8 cellular contexts compared by ENCODE assay signal in the genomic region with DNA sequence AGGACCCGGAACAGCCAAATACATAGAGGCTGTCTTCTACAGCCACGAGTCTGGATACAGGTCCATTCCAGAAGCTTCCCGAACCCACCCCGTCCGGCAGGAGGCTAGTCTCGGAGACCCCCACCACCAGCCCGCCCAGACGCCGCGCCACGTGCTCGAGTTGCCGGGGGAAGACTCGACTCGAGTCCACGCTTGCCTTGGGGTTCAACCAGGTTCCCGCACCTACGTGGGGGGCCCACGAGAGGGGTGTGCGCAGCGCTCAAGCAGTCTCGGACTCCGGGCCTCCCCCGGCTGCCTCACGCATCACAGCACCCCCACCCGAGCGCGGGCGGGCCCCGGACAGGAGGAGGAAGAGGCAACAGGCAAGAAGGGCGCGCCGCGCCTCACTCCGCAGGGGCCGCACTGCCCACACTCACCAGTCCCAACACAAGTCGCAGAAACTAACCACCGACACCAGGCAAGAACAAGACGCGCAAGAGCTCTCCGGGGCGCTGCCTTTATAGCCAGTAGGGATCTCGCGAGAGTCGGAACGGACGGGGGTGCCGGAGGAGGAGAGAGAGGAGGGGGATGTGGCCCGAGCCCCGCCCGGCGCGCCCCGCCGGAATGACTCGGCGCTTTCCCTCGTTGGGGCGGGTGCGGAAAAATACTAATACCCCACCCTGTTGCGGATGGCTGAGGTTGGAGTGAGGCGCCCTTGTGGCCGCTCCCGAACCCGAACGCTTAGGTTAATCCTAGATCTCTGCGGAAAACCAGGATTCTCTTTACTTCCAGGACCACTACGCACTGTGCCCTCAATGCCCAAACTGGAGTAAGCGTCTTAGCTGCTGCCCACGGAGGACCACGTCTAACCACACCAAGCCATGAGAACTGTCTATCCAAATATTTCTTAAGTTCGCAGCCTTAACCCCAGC. TPM values are rescaled to one million over a fixed set of nuclear protein-coding genes. Genes with fewer than 3 reads are reported as not detected.
A peak's percentile ranks its signal among the peaks of the same experiment; 100 is the strongest.
DNase-seq lines count a peak whose midpoint lies in the region; ATAC-seq and TF ChIP-seq lines count a peak whose summit lies in the region.

Gene PRDX1, minus strand, starts transcription at position 472 of the 911 bp plus-strand sequence. CDS start 2,841 bp downstream, outside the sequence.

- H3K27ac ChIP-seq in AG04450 (ENCODE audit: low read depth, low read length): peak within 1 kb of the TSS; percentile 99

- H3K9me3 ChIP-seq in AG04450 (ENCODE audit: control insufficient read depth, insufficient read depth, low read length): peaks cover 3% of the 10 kb centered on the region; the same call in 1 of the 2 replicates

- peak within 1 kb of the TSS; percentile 96 for H3K4me3 ChIP-seq in AG04450 (ENCODE audit: low read depth, low read length)

- peak within 1 kb of the TSS; percentile 95 for H3K4me3 Mint-ChIP-seq in central memory CD8-positive, alpha-beta T cell

- no peaks in the 10 kb centered on the region for H3K27me3 Mint-ChIP-seq in central memory CD8-positive, alpha-beta T cell

- TF ChIP-seq CTCF in AG04450 (IDR thresholded peaks at IDR 0.05; ENCODE audit: low read depth, low read length): peak; percentile 26

- POLR2A ChIA-PET in AG04450 (lab: Yijun Ruan, JAX): interaction anchor here (0.6 to 3.6 kb wide), 54 partner anchors 9 to 1546 kb away, joined by 3 to 134 read pairs (median 6); partner anchors contain the start of genes AKR1A1, ATP6V0B, BTBD19 and CCDC163

- H3K27me3 ChIP-seq in AG04450 (ENCODE audit: control insufficient read depth, insufficient read depth, low read length): no peaks in the 10 kb centered on the region

- ATAC-seq in GM18909 (IDR thresholded peaks at IDR 0.05; ENCODE audit: poor library complexity, unreplicated experiment) (peak; percentile 87), HG03175 (IDR thresholded peaks at IDR 0.05; ENCODE audit: unreplicated experiment) (peak; percentile 84)
- ATAC-seq in central memory CD8-positive, alpha-beta T cell (replicated peaks; ENCODE audit: extremely low read depth, poor library complexity, severe bottlenecking): peak; percentile 87

- CTCF ChIA-PET in AG04450 (lab: Charles Lee): interaction anchor here (0.8 to 3.8 kb wide), 3 partner anchors 10 to 181 kb away, joined by 3 to 13 read pairs (median 3); partner anchors contain the start of gene AKR1A1

- H3K27ac Mint-ChIP-seq in central memory CD8-positive, alpha-beta T cell (ENCODE audit: low read depth): peak within 1 kb of the TSS; percentile 97

- peaks cover 39% of the 10 kb centered on the region for H3K4me1 Mint-ChIP-seq in central memory CD8-positive, alpha-beta T cell

- H3K36me3 Mint-ChIP-seq in central memory CD8-positive, alpha-beta T cell (ENCODE audit: insufficient read depth): peaks cover 34% of the 10 kb centered on the region

- DNase-seq in AG04450 (ENCODE audit: low read depth, low spot score): peak; percentile 91
- DNase-seq in NCI-H226: peak; percentile 86
- peak; percentile 92 for DNase-seq in activated CD4-positive, CD25-positive, alpha-beta regulatory T cell treated with anti-CD3 and anti-CD28 coated beads, Interleukin-2, amount 50 U/mL, for 16 hours (ENCODE audit: low read depth, low spot score)
- peak; percentile 91 to 93 for DNase-seq in central memory CD8-positive, alpha-beta T cell (ENCODE audit: low spot score in 2 of 2)
- DNase-seq in islet precursor cell: peak; percentile 99
- DNase-seq in stimulated activated CD4-positive, alpha-beta T cell treated with anti-CD3 and anti-CD28 coated beads, Interleukin-12 subunit alpha, Interleukin-12 subunit beta, amount 100 ng/mL, for 48 hours (ENCODE audit: low read depth in 2 of 3, low spot score in 1 of 3): peak; percentile 97 to 100 (median 98)

- H3K9me3 Mint-ChIP-seq in central memory CD8-positive, alpha-beta T cell: no peaks in the 10 kb centered on the region

RNA-seq across cellular contexts. Expression of gene PRDX1, which starts in this region (rescaled TPM):
- 988 and 1,110 TPM in 2 replicates for polyA plus RNA-seq in AG04450 (2011; rRNA removed)
- 183 and 255 TPM in 2 replicates for polyA minus RNA-seq in AG04450 (2011; rRNA and poly(A)+ RNA removed)

Comparison
In these comparisons a context has a peak if more than half of its experiments do, and no peak if none do; other contexts are left out.
1. Peak in every context shown above with its lines: DNase-seq, ATAC-seq, H3K4me3 ChIP-seq and H3K27ac ChIP-seq.